16 cellular contexts compared by ENCODE assay signal in genomic region chr4:164997941-164998340, GRCh38. TPM values are rescaled to one million over a fixed set of nuclear protein-coding genes. Genes with fewer than 3 reads are reported as not detected.
DNase-seq lines count a peak whose midpoint lies in the region; ATAC-seq, FAIRE-seq and TF ChIP-seq lines count a peak whose summit lies in the region.
"Had no signal": no experiment of that assay in that cellular context is flagged by ENCODE, and none has a peak within 500 bp of the region (broad histone marks: within the 10 kb centered on the region; RNA-seq: fewer than 3 reads in every experiment).

No MANE protein-coding gene starts in this region.

- TF ChIP-seq CTCF in heart right ventricle (IDR thresholded peaks at IDR 0.05), result no peak

- H3K9me3 ChIP-seq in heart right ventricle, result no peaks in the 10 kb centered on the region
- H3K9me3 ChIP-seq: Peyer's patch had no signal

- no peaks in the 10 kb centered on the region for H3K36me3 ChIP-seq in heart right ventricle
- H3K36me3 ChIP-seq: Peyer's patch had no signal

- H3K4me1 ChIP-seq in heart right ventricle, result no peaks in the 10 kb centered on the region
- H3K4me1 ChIP-seq: Peyer's patch had no signal

- ATAC-seq in HG03378 (IDR thresholded peaks at IDR 0.05; ENCODE audit: unreplicated experiment) (no peak), heart right ventricle (no peak)
- ATAC-seq: Right ventricle myocardium inferior had no signal

- DNase-seq in DMS79 (lab: John Stamatoyannopoulos, UW) (peak; percentile 40), NCI-H1105 treated with DMSO at 0.1 percent for 48 hours (lab: John Stamatoyannopoulos, UW) (peak; percentile 66), head of caudate nucleus (peak in 24 of 42 donors; percentile 13 to 73 (median 42)), superior temporal gyrus (ENCODE audit: extremely low spot score) (peak; percentile 77), heart right ventricle (no peak), H54 (ENCODE audit: insufficient read length, low spot score) (no peak)
- DNase-seq: NCI-H1436 treated with DMSO at 0.1 percent for 48 hours, NCI-H2029 treated with DMSO at 0.1 percent for 48 hours, NCI-H510A treated with DMSO at 0.1 percent for 48 hours, Peyer's patch had no signal

- intact Hi-C loops in head of caudate nucleus (cut with DNase I) (no loop called here), heart right ventricle (cut with DNase I) (no loop called here)

- H3K4me3 ChIP-seq in heart right ventricle, result no peak overlapping the region
- H3K4me3 ChIP-seq: K562, Peyer's patch, SK-N-MC had no signal

- H3K27ac ChIP-seq in heart right ventricle, result no peak overlapping the region
- H3K27ac ChIP-seq: Peyer's patch, SK-N-MC had no signal

- WGBS in heart right ventricle, 2 donors, result 78 to 80% methylated on average over 6 of the region's 6 CpGs

- peaks cover 0 to 9% (median 0%) of the 10 kb centered on the region in 7 donors for H3K27me3 ChIP-seq in heart right ventricle
- H3K27me3 ChIP-seq: Peyer's patch had no signal

- FAIRE-seq in H54 (lab: Jason Lieb, UNC), result no peak
- FAIRE-seq: K562 had no signal

- TF ChIP-seq POLR2A in H54 (IDR thresholded peaks at IDR 0.05; ENCODE audit: low read depth, low read length), result no peak

RNA-seq across cellular contexts. Expression of gene TRIM61, which starts 20.5 kb away (rescaled TPM):
- 1 to 10 TPM in 9 of 10 donors, under 1 TPM in 1; 0.98 to 3.1 (median 2.2) TPM for total RNA-seq in heart right ventricle
- polyA plus RNA-seq in heart right ventricle, result 1 to 10 TPM in 1 of 2 donors, under 1 TPM in 1; 0.37 to 1.1 TPM
- total RNA-seq: H4 had no signal

RNA-seq across cellular contexts. Expression of gene TRIM60, which starts 33.9 kb away (rescaled TPM):
- not detected for total RNA-seq in heart right ventricle
- not detected for polyA plus RNA-seq in heart right ventricle
- total RNA-seq: Calu3, H4, K562, Peyer's patch, Right ventricle myocardium inferior had no signal
- polyA plus RNA-seq: K562 had no signal

RNA-seq across cellular contexts. Expression of gene TRIM75, which starts 55.7 kb away (rescaled TPM):
- total RNA-seq in heart right ventricle, result not detected
- polyA plus RNA-seq in heart right ventricle, result not detected
- total RNA-seq: Calu3, H4, K562, Peyer's patch, Right ventricle myocardium inferior had no signal
- polyA plus RNA-seq: K562 had no signal

Comparison
In these comparisons a context has a peak if more than half of its experiments do, and no peak if none do; other contexts are left out.
1. DNase-seq: peak in DMS79 (single experiment), NCI-H1105 treated with DMSO at 0.1 percent for 48 hours (single experiment), head of caudate nucleus (24 of 42) and superior temporal gyrus (single experiment); none in heart right ventricle (0 of 2) and H54 (single experiment).